11 cellular contexts compared by ENCODE assay signal in genomic region chr6:158758941-158759479, GRCh38.
DNase-seq lines count a peak whose midpoint lies in the region; ATAC-seq and TF ChIP-seq lines count a peak whose summit lies in the region.
"Had no signal": no experiment of that assay in that cellular context is flagged by ENCODE, and none has a peak within 500 bp of the region (broad histone marks: within the 10 kb centered on the region; RNA-seq: fewer than 3 reads in every experiment).

No MANE protein-coding gene starts in this region.

- ATAC-seq in natural killer cell: peak in 1 of 3 donors; percentile 6
- ATAC-seq in natural killer cell treated with Interleukin-12 subunit alpha and Interleukin-12 subunit beta and Interleukin-15 and Interleukin-18, amount 100 ng/mL, for 72 hours: no peak
- ATAC-seq: body of pancreas had no signal

- intact Hi-C loops in natural killer cell (cut with micrococcal nuclease): no loop called here

- peak overlapping the region in 1 of 2 donors; percentile 54 for H3K27ac Mint-ChIP-seq in natural killer cell
- H3K27ac Mint-ChIP-seq in natural killer cell treated with Interleukin-12 subunit alpha and Interleukin-12 subunit beta and Interleukin-15 and Interleukin-18, amount 100 ng/mL, for 72 hours: no peak overlapping the region
- peak overlapping the region; percentile 70 for H3K27ac Mint-ChIP-seq in type B pancreatic cell

- H3K27me3 Mint-ChIP-seq in natural killer cell (ENCODE audit: low read depth in 2 of 2): no peaks in the 10 kb centered on the region
- H3K27me3 Mint-ChIP-seq in natural killer cell treated with Interleukin-12 subunit alpha and Interleukin-12 subunit beta and Interleukin-15 and Interleukin-18, amount 100 ng/mL, for 72 hours: no peaks in the 10 kb centered on the region
- no peaks in the 10 kb centered on the region for H3K27me3 Mint-ChIP-seq in type B pancreatic cell

- TF ChIP-seq CTCF in natural killer cell (IDR thresholded peaks at IDR 0.05): no peak
- TF ChIP-seq CTCF in type B pancreatic cell (conservative IDR thresholded peaks at IDR 0.05): no peak

- H3K36me3 Mint-ChIP-seq in natural killer cell (peaks cover 14% of the 10 kb centered on the region), type B pancreatic cell (no peaks in the 10 kb centered on the region)
- peaks cover 20% of the 10 kb centered on the region for H3K36me3 Mint-ChIP-seq in natural killer cell treated with Interleukin-12 subunit alpha and Interleukin-12 subunit beta and Interleukin-15 and Interleukin-18, amount 100 ng/mL, for 72 hours

- H3K4me1 Mint-ChIP-seq in natural killer cell: peaks cover 5 to 6% of the 10 kb centered on the region in 2 donors
- H3K4me1 Mint-ChIP-seq in natural killer cell treated with Interleukin-12 subunit alpha and Interleukin-12 subunit beta and Interleukin-15 and Interleukin-18, amount 100 ng/mL, for 72 hours (ENCODE audit: low read depth in 2 of 2): peaks cover 4 to 17% of the 10 kb centered on the region in 2 donors
- peaks cover 38% of the 10 kb centered on the region for H3K4me1 Mint-ChIP-seq in type B pancreatic cell (ENCODE audit: unreplicated experiment)

- H3K4me3 Mint-ChIP-seq in natural killer cell: peak overlapping the region; percentile 25
- H3K4me3 Mint-ChIP-seq in natural killer cell treated with Interleukin-12 subunit alpha and Interleukin-12 subunit beta and Interleukin-15 and Interleukin-18, amount 100 ng/mL, for 72 hours: no peak overlapping the region
- no peak overlapping the region for H3K4me3 Mint-ChIP-seq in type B pancreatic cell

- DNase-seq in natural killer cell: no peak
- DNase-seq in natural killer cell treated with Interleukin-12 subunit alpha and Interleukin-12 subunit beta and Interleukin-15 and Interleukin-18, amount 100 ng/mL, for 72 hours (ENCODE audit: low spot score): no peak
- DNase-seq in NCI-H345 (lab: John Stamatoyannopoulos, UW): peak; percentile 94
- peak; percentile 56 to 79 for DNase-seq in cerebellar nuclear complex (lab: John Stamatoyannopoulos, UW)
- no peak for DNase-seq in type B pancreatic cell (ENCODE audit: extremely low spot score, unreplicated experiment)
- DNase-seq in anterior cingulate cortex (lab: John Stamatoyannopoulos, UW): no peak
- DNase-seq in glomerular visceral epithelial cell (ENCODE audit: extremely low spot score): no peak
- DNase-seq in SKM-1 (lab: John Stamatoyannopoulos, UW; ENCODE audit: unreplicated experiment): no peak
- DNase-seq: AML-193, stomach had no signal

- H3K9me3 Mint-ChIP-seq in natural killer cell: no peaks in the 10 kb centered on the region
- H3K9me3 Mint-ChIP-seq in natural killer cell treated with Interleukin-12 subunit alpha and Interleukin-12 subunit beta and Interleukin-15 and Interleukin-18, amount 100 ng/mL, for 72 hours: no peaks in the 10 kb centered on the region
- no peaks in the 10 kb centered on the region for H3K9me3 Mint-ChIP-seq in type B pancreatic cell

Comparison
In these comparisons a context has a peak if more than half of its experiments do, and no peak if none do; other contexts are left out.
1. DNase-seq: peak in NCI-H345 (single experiment) and cerebellar nuclear complex (2 of 2); none in natural killer cell (single experiment), natural killer cell treated with Interleukin-12 subunit alpha and Interleukin-12 subunit beta and Interleukin-15 and Interleukin-18, amount 100 ng/mL, for 72 hours (single experiment), type B pancreatic cell (single experiment), anterior cingulate cortex (0 of 58), glomerular visceral epithelial cell (single experiment) and SKM-1 (single experiment).